In genomic region chr11:133134561-133135173, GRCh38 we compare ENCODE assay signal across 8 cellular contexts.
A peak's percentile ranks its signal among the peaks of the same experiment; 100 is the strongest.
DNase-seq lines count a peak whose midpoint lies in the region; ATAC-seq and TF ChIP-seq lines count a peak whose summit lies in the region.

No MANE protein-coding gene starts in this region.

- no peak overlapping the region for H2AFZ ChIP-seq in GM23338
- H2AFZ ChIP-seq in KMS-11 (ENCODE audit: low read depth), result no peak overlapping the region; the same call in 1 of the 2 replicates

- H3K4me3 Mint-ChIP-seq in GM23338, result no peak overlapping the region

- H3K27me3 ChIP-seq in GM23338 (ENCODE audit: insufficient read depth) (no peaks in the 10 kb centered on the region), KMS-11 (ENCODE audit: insufficient read depth, low read depth) (no peaks in the 10 kb centered on the region), kidney epithelial cell (ENCODE audit: control insufficient read depth, insufficient read depth, low read length) (no peaks in the 10 kb centered on the region)

- no peaks in the 10 kb centered on the region for H3F3A ChIP-seq in GM23338 (replicated peaks; ENCODE audit: low read depth)

- in situ Hi-C loops in T47D (cut with HindIII; ENCODE audit: low pct_unique_long_range_greater_than_20kb, low sequenced_read_pairs), result no loop called here

- H3K9me3 Mint-ChIP-seq in GM23338, result no peaks in the 10 kb centered on the region

- no peak overlapping the region for H3K27ac Mint-ChIP-seq in GM23338

- ATAC-seq in GM23338, result peak; percentile 99

- H3K4me3 ChIP-seq in GM23338 (no peak overlapping the region), KMS-11 (IDR thresholded peaks at IDR 0.05; ENCODE audit: insufficient read depth, low read depth, low read length) (no peak overlapping the region), kidney epithelial cell (ENCODE audit: low read depth, low read length) (no peak overlapping the region)

- H3K79me2 ChIP-seq in GM23338 (replicated peaks; ENCODE audit: insufficient read depth), result no peaks in the 10 kb centered on the region
- no peaks in the 10 kb centered on the region for H3K79me2 ChIP-seq in KMS-11 (ENCODE audit: insufficient read depth, low read depth)

- H3K36me3 ChIP-seq in GM23338 (ENCODE audit: insufficient read depth) (no peaks in the 10 kb centered on the region), KMS-11 (ENCODE audit: insufficient read depth) (no peaks in the 10 kb centered on the region), kidney epithelial cell (ENCODE audit: control insufficient read depth, insufficient read depth, low read length) (no peaks in the 10 kb centered on the region)

- POLR2A ChIA-PET in RWPE1 (lab: Yijun Ruan, JAX; ENCODE audit: low non-redundant PET), result no interaction called here

- CTCF ChIA-PET in RWPE1 (lab: Yijun Ruan, JAX), result interaction anchor here (0.5 to 0.8 kb wide), 4 partner anchors 157 to 1025 kb away, joined by 3 to 4 read pairs (median 4); no protein-coding TSS in a partner anchor

- H3K4me2 ChIP-seq in GM23338 (0 out of 2 replicates have a peak overlapping the region, but pooled peaks have one; percentile 19), KMS-11 (no peak overlapping the region)

- DNase-seq in activated T-cell treated with anti-CD3 and anti-CD28 coated beads for 1 hour (ENCODE audit: low read depth) (peak; percentile 2), GM23338 (ENCODE audit: low spot score) (peak; percentile 90), RWPE1 (ENCODE audit: low spot score) (peak; percentile 5), T47D (ENCODE audit: low read depth in 1 of 2, low spot score in 1 of 2) (peak; percentile 89 to 90), kidney epithelial cell (ENCODE audit: low read depth) (peak; percentile 10)
- no peak for DNase-seq in activated T-cell treated with anti-CD3 and anti-CD28 coated beads, Interleukin-2, amount 50 U/mL, for 1 hour
- peak; percentile 4 for DNase-seq in stimulated activated CD8-positive, alpha-beta memory T cell treated with anti-CD3 and anti-CD28 coated beads, Interleukin-4, amount 100 ng/mL, for 24 hours (ENCODE audit: low read depth)

- H3K9ac ChIP-seq in KMS-11, result no peak overlapping the region

- no peaks in the 10 kb centered on the region for H3K9me2 ChIP-seq in GM23338 (ENCODE audit: insufficient read depth)

- peak; percentile 88 to 99 for TF ChIP-seq CTCF in GM23338 (conservative IDR thresholded peaks at IDR 0.05; ENCODE audit: low read depth in 2 of 2)
- TF ChIP-seq CTCF in KMS-11 (conservative IDR thresholded peaks at IDR 0.05; ENCODE audit: low read depth, low read length), result peak; percentile 84
- peak; percentile 52 for TF ChIP-seq CTCF in RWPE1 (conservative IDR thresholded peaks at IDR 0.05; ENCODE audit: low read depth)
- peak; percentile 90 for TF ChIP-seq CTCF in kidney epithelial cell (IDR thresholded peaks at IDR 0.05; ENCODE audit: insufficient read depth, low read length, poor library complexity, severe bottlenecking)

- H4K20me1 ChIP-seq in GM23338 (replicated peaks; ENCODE audit: insufficient read depth), result no peaks in the 10 kb centered on the region
- no peaks in the 10 kb centered on the region for H4K20me1 ChIP-seq in KMS-11 (ENCODE audit: insufficient read depth)

- no peaks in the 10 kb centered on the region for H3K36me3 Mint-ChIP-seq in GM23338 (ENCODE audit: low read depth)

- H3K4me1 ChIP-seq in GM23338 (ENCODE audit: insufficient read depth) (peaks cover 17% of the 10 kb centered on the region), KMS-11 (ENCODE audit: low read depth, poor library complexity, severe bottlenecking) (peaks cover 5% of the 10 kb centered on the region)

- H3K27me3 Mint-ChIP-seq in GM23338 (ENCODE audit: insufficient read depth, low read depth, poor library complexity), result peaks cover 4% of the 10 kb centered on the region

- H3K27ac ChIP-seq in GM23338 (ENCODE audit: low read depth) (no peak overlapping the region), KMS-11 (no peak overlapping the region), RWPE1 (no peak overlapping the region)

- peaks cover 29% of the 10 kb centered on the region for H3K4me1 Mint-ChIP-seq in GM23338

TF ChIP-seq in GM23338, 12 proteins besides CTCF, POLR2A, EP300 and RAD21 (continues in another document):
- TF ChIP-seq REST (IDR thresholded peaks at IDR 0.05; ENCODE audit: unreplicated experiment) (no peak), CREB1 (CRISPR knock-in tag; IDR thresholded peaks at IDR 0.05; ENCODE audit: low read depth) (no peak), ZNF331 (CRISPR knock-in tag; IDR thresholded peaks at IDR 0.05; ENCODE audit: low read depth) (no peak), EZH2 (IDR thresholded peaks at IDR 0.05; ENCODE audit: low read depth, unreplicated experiment) (no peak), POLR2AphosphoS5 (IDR thresholded peaks at IDR 0.05; ENCODE audit: low read depth) (no peak), NANOG (IDR thresholded peaks at IDR 0.05; ENCODE audit: borderline replicate concordance) (no peak), ZNF114 (CRISPR knock-in tag; IDR thresholded peaks at IDR 0.05) (no peak), EZH2phosphoT487 (IDR thresholded peaks at IDR 0.05; ENCODE audit: unreplicated experiment) (no peak)
